8 cellular contexts compared by ENCODE assay signal in genomic region chr5:170254056-170254455, GRCh38. TPM values are rescaled to one million over a fixed set of nuclear protein-coding genes. Genes with fewer than 3 reads are reported as not detected.
A peak's percentile ranks its signal among the peaks of the same experiment; 100 is the strongest.
DNase-seq lines count a peak whose midpoint lies in the region; ATAC-seq and TF ChIP-seq lines count a peak whose summit lies in the region.

No MANE protein-coding gene starts in this region.

- ATAC-seq in GM18858 (IDR thresholded peaks at IDR 0.05; ENCODE audit: unreplicated experiment) (peak; percentile 94), HG02938 (IDR thresholded peaks at IDR 0.05; ENCODE audit: unreplicated experiment) (peak; percentile 98)

- peak; percentile 52 for DNase-seq in T-helper 9 cell
- peak; percentile 57 for DNase-seq in esophagus muscularis mucosa (ENCODE audit: extremely low spot score)
- no peak for DNase-seq in NCI-H2227 (lab: John Stamatoyannopoulos, UW; ENCODE audit: unreplicated experiment)
- no peak for DNase-seq in AG08395 (ENCODE audit: low spot score)
- DNase-seq in SIG-M5 treated with dmso at 0.1 percent for 504 hours (lab: John Stamatoyannopoulos, UW; ENCODE audit: unreplicated experiment): no peak
- no peak for DNase-seq in NCI-H510A treated with DMSO at 0.1 percent for 48 hours (lab: John Stamatoyannopoulos, UW)

- no peak for TF ChIP-seq CTCF in esophagus muscularis mucosa (IDR thresholded peaks at IDR 0.05)

- intact Hi-C loops in esophagus muscularis mucosa (cut with DNase I): no loop called here

- H3K9me3 ChIP-seq in esophagus muscularis mucosa: no peaks in the 10 kb centered on the region

- peaks cover 0 to 43% (median 33%) of the 10 kb centered on the region in 4 donors for H3K4me1 ChIP-seq in esophagus muscularis mucosa

- no peak overlapping the region for H3K4me3 ChIP-seq in esophagus muscularis mucosa

- TF ChIP-seq POLR2A in esophagus muscularis mucosa (IDR thresholded peaks at IDR 0.05; ENCODE audit: low read depth): no peak

- peak overlapping the region in 3 of 4 donors; percentile 25 to 44 (median 42) for H3K27ac ChIP-seq in esophagus muscularis mucosa (replicated peaks in 1 of 4)

- 78% methylated on average over 8 of the region's 8 CpGs for WGBS in esophagus muscularis mucosa

- no peak for TF ChIP-seq EP300 in esophagus muscularis mucosa (IDR thresholded peaks at IDR 0.05)

- H3K36me3 ChIP-seq in esophagus muscularis mucosa: peaks cover 0 to 42% (median 6%) of the 10 kb centered on the region in 4 donors

- no peaks in the 10 kb centered on the region for H3K27me3 ChIP-seq in esophagus muscularis mucosa

RNA-seq across cellular contexts. Expression of gene C5orf58, which starts 21.3 kb away (rescaled TPM):
- total RNA-seq in esophagus muscularis mucosa: 1 to 10 TPM in 1 of 4 donors, not detected in 3; 6.5 TPM

RNA-seq across cellular contexts. Expression of gene LCP2, which starts 43.5 kb away (rescaled TPM):
- total RNA-seq in esophagus muscularis mucosa: 10 to 100 TPM in 2 of 4 donors, 1 to 10 TPM in 2; 6.8 to 20.4 (median 9.0) TPM

Comparison
In these comparisons a context has a peak if more than half of its experiments do, and no peak if none do; other contexts are left out.
1. DNase-seq: peak in T-helper 9 cell (single experiment) and esophagus muscularis mucosa (single experiment); none in NCI-H2227 (single experiment), AG08395 (single experiment), SIG-M5 treated with dmso at 0.1 percent for 504 hours (single experiment) and NCI-H510A treated with DMSO at 0.1 percent for 48 hours (single experiment).